8 cellular contexts compared by ENCODE assay signal in genomic region chr2:127700527-127701192, GRCh38. TPM values are rescaled to one million over a fixed set of nuclear protein-coding genes. Genes with fewer than 3 reads are reported as not detected.
DNase-seq lines count a peak whose midpoint lies in the region; ATAC-seq, FAIRE-seq and TF ChIP-seq lines count a peak whose summit lies in the region.

No MANE protein-coding gene starts in this region.

- DNase-seq in SKM-1 treated with dmso at 0.1 percent for 144 hours (lab: John Stamatoyannopoulos, UW; ENCODE audit: unreplicated experiment) (peak; percentile 4), SKM-1 (lab: John Stamatoyannopoulos, UW; ENCODE audit: unreplicated experiment) (no peak), H7 (peak; percentile 74), LNCaP clone FGC (ENCODE audit: low read depth) (peak; percentile 89), Right ventricle myocardium inferior (ENCODE audit: missing footprints) (peak; percentile 86), pancreas (peak in 5 of 6 donors; percentile 32 to 78 (median 46))
- DNase-seq in activated CD8-positive, alpha-beta T cell treated with anti-CD3 and anti-CD28 coated beads, Interleukin-2, amount 10 ng/mL, durations not matched to agents 7 days and 5 days, result no peak
- DNase-seq in stimulated activated naive CD4-positive, alpha-beta T cell treated with Interleukin-2 at 50 U/mL for 16 hours (lab: John Stamatoyannopoulos, UW), result no peak

- peaks cover 41% of the 10 kb centered on the region for H3K4me1 Mint-ChIP-seq in activated CD8-positive, alpha-beta T cell treated with anti-CD3 and anti-CD28 coated beads, Interleukin-2, amount 10 ng/mL, durations not matched to agents 7 days and 5 days (ENCODE audit: low read depth)

- H3K27me3 ChIP-seq in H7 (ENCODE audit: control insufficient read depth, insufficient read depth, low read length), result no peaks in the 10 kb centered on the region
- H3K27me3 ChIP-seq in pancreas, result no peaks in the 10 kb centered on the region

- peak overlapping the region; percentile 91 to 99 (median 94) for H3K27ac ChIP-seq in pancreas

- TF ChIP-seq CTCF in LNCaP clone FGC (IDR thresholded peaks at IDR 0.05; ENCODE audit: control insufficient read depth, extremely low read depth, insufficient read depth), result peak; percentile 11; the same call in 1 of the 2 replicates
- no peak for TF ChIP-seq CTCF in pancreas (IDR thresholded peaks at IDR 0.05)

- WGBS in pancreas, 2 donors, result 56 to 57% methylated on average over 17 of the region's 17 CpGs

- no peaks in the 10 kb centered on the region for H3K9me3 Mint-ChIP-seq in activated CD8-positive, alpha-beta T cell treated with anti-CD3 and anti-CD28 coated beads, Interleukin-2, amount 10 ng/mL, durations not matched to agents 7 days and 5 days (ENCODE audit: insufficient read depth)

- peaks cover 29% of the 10 kb centered on the region for H3K36me3 Mint-ChIP-seq in activated CD8-positive, alpha-beta T cell treated with anti-CD3 and anti-CD28 coated beads, Interleukin-2, amount 10 ng/mL, durations not matched to agents 7 days and 5 days (ENCODE audit: low read depth)

- H3K9me3 ChIP-seq in pancreas, result no peaks in the 10 kb centered on the region

- CTCF ChIA-PET in activated CD8-positive, alpha-beta T cell treated with anti-CD3 and anti-CD28 coated beads, Interleukin-2, amount 10 ng/mL, durations not matched to agents 7 days and 5 days (lab: Charles Lee), result interaction anchor here (2.0 kb wide), 1 partner anchor 109 kb away, joined by 18 read pairs; no protein-coding TSS in a partner anchor

- H3K4me3 ChIP-seq in H7 (ENCODE audit: insufficient read depth, low read depth, low read length), result peak overlapping the region; percentile 69
- H3K4me3 ChIP-seq in LNCaP clone FGC (ENCODE audit: low read depth, low read length), result peak overlapping the region; percentile 68
- peak overlapping the region; percentile 37 to 78 (median 72) for H3K4me3 ChIP-seq in pancreas

- ATAC-seq in activated CD8-positive, alpha-beta T cell treated with anti-CD3 and anti-CD28 coated beads, Interleukin-2, amount 10 ng/mL, durations not matched to agents 7 days and 5 days, result no peak
- peak; percentile 19 for ATAC-seq in Right ventricle myocardium inferior
- ATAC-seq in pancreas, result peak; percentile 8 to 27 (median 16)

- no peak for FAIRE-seq in pancreas (lab: Jason Lieb, UNC)

- intact Hi-C loops in Right ventricle myocardium inferior (cut with DNase I) (loop anchor here (2.0 to 10.0 kb wide), 4 partner anchors 24 to 144 kb away; partner anchors contain the start of gene WDR33), pancreas (cut with DNase I) (no loop called here)

- POLR2A ChIA-PET in activated CD8-positive, alpha-beta T cell treated with anti-CD3 and anti-CD28 coated beads, Interleukin-2, amount 10 ng/mL, durations not matched to agents 7 days and 5 days (lab: Charles Lee), result interaction anchor here (0.6 to 3.0 kb wide), 7 partner anchors 9 to 221 kb away, joined by 3 to 13 read pairs (median 4); partner anchors contain the start of gene WDR33

- H3K36me3 ChIP-seq in H7 (replicated peaks; ENCODE audit: control insufficient read depth, insufficient read depth, low read length) (no peaks in the 10 kb centered on the region), pancreas (no peaks in the 10 kb centered on the region)

- no peaks in the 10 kb centered on the region for H3K27me3 Mint-ChIP-seq in activated CD8-positive, alpha-beta T cell treated with anti-CD3 and anti-CD28 coated beads, Interleukin-2, amount 10 ng/mL, durations not matched to agents 7 days and 5 days (ENCODE audit: low read depth)

- peaks cover 3 to 19% (median 8%) of the 10 kb centered on the region in 3 donors for H3K4me1 ChIP-seq in pancreas

- H3K4me3 Mint-ChIP-seq in activated CD8-positive, alpha-beta T cell treated with anti-CD3 and anti-CD28 coated beads, Interleukin-2, amount 10 ng/mL, durations not matched to agents 7 days and 5 days, result peak overlapping the region; percentile 84

- peak overlapping the region; percentile 95 for H3K27ac Mint-ChIP-seq in activated CD8-positive, alpha-beta T cell treated with anti-CD3 and anti-CD28 coated beads, Interleukin-2, amount 10 ng/mL, durations not matched to agents 7 days and 5 days

RNA-seq across cellular contexts. Expression of gene SFT2D3, which starts 0.6 kb away (rescaled TPM):
- total RNA-seq in H7 (2014; rRNA removed; shearing (Covaris generic)), result 10.5 and 13.4 TPM in 2 replicates
- 1 to 10 TPM; 4.8 to 5.5 TPM for total RNA-seq in activated CD8-positive, alpha-beta T cell treated with anti-CD3 and anti-CD28 coated beads, Interleukin-2, amount 10 ng/mL, durations not matched to agents 7 days and 5 days
- total RNA-seq in Right ventricle myocardium inferior, result 3.1 TPM
- 1 to 10 TPM; 2.7 to 5.7 (median 3.6) TPM for total RNA-seq in pancreas
- polyA plus RNA-seq in pancreas, result 1 to 10 TPM; 3.6 to 5.5 TPM

RNA-seq across cellular contexts. Expression of gene LIMS2, which starts 25.3 kb away (rescaled TPM):
- total RNA-seq in H7 (2014; rRNA removed; shearing (Covaris generic)), result 0.33 and 1.4 TPM in 2 replicates
- total RNA-seq in activated CD8-positive, alpha-beta T cell treated with anti-CD3 and anti-CD28 coated beads, Interleukin-2, amount 10 ng/mL, durations not matched to agents 7 days and 5 days, result 10 to 100 TPM; 35.3 to 38.3 TPM
- total RNA-seq in Right ventricle myocardium inferior, result 260 TPM
- total RNA-seq in pancreas, result 1 to 10 TPM; 2.2 to 8.3 (median 4.0) TPM
- polyA plus RNA-seq in pancreas, result 100 to 1,000 TPM in 1 of 2 donors, 10 to 100 TPM in 1; 77.9 to 139 TPM

RNA-seq across cellular contexts. Expression of gene GPR17, which starts 54.7 kb away (rescaled TPM):
- not detected in 2 replicates for total RNA-seq in H7 (2014; rRNA removed; shearing (Covaris generic))
- total RNA-seq in activated CD8-positive, alpha-beta T cell treated with anti-CD3 and anti-CD28 coated beads, Interleukin-2, amount 10 ng/mL, durations not matched to agents 7 days and 5 days, result not detected
- total RNA-seq in Right ventricle myocardium inferior (0.16 TPM), pancreas (not detected)
- 1 to 10 TPM in 1 of 2 donors, under 1 TPM in 1; 0.35 to 1.9 TPM for polyA plus RNA-seq in pancreas

Comparison
In these comparisons a context has a peak if more than half of its experiments do, and no peak if none do; other contexts are left out.
1. DNase-seq: peak in SKM-1 treated with dmso at 0.1 percent for 144 hours (single experiment), H7 (single experiment), LNCaP clone FGC (single experiment), Right ventricle myocardium inferior (single experiment) and pancreas (5 of 6); none in SKM-1 (single experiment), activated CD8-positive, alpha-beta T cell treated with anti-CD3 and anti-CD28 coated beads, Interleukin-2, amount 10 ng/mL, durations not matched to agents 7 days and 5 days (single experiment) and stimulated activated naive CD4-positive, alpha-beta T cell treated with Interleukin-2 at 50 U/mL for 16 hours (single experiment).
2. Peak in every context shown above with its lines, with median percentiles within 50 percentile points of each other: H3K4me3 ChIP-seq.